10 cellular contexts compared by ENCODE assay signal in genomic region chr5:126044111-126044668, GRCh38.
DNase-seq lines count a peak whose midpoint lies in the region; ATAC-seq and TF ChIP-seq lines count a peak whose summit lies in the region.
"Had no signal": no experiment of that assay in that cellular context is flagged by ENCODE, and none has a peak within 500 bp of the region (broad histone marks: within the 10 kb centered on the region; RNA-seq: fewer than 3 reads in every experiment).

No MANE protein-coding gene starts in this region.

- DNase-seq in mammary epithelial cell (peak; percentile 5), MCF 10A (ENCODE audit: unreplicated experiment) (no peak), RPMI7951 (ENCODE audit: low read depth) (peak; percentile 65), heart left ventricle (peak in 4 of 5 donors; percentile 38 to 63 (median 52)), uterus (peak; percentile 43 to 55), HPDE6-E6E7 (ENCODE audit: extremely low spot score) (no peak)
- no peak for DNase-seq in activated naive CD4-positive, alpha-beta T cell treated with anti-CD3 and anti-CD28 coated beads for 36 hours
- DNase-seq: activated CD8-positive, alpha-beta memory T cell treated with anti-CD3 and anti-CD28 coated beads, Interleukin-2, amount 50 U/mL, for 48 hours; PC-9 had no signal

- intact Hi-C loops in mammary epithelial cell (cut with micrococcal nuclease), result no loop called here
- intact Hi-C loops in MCF 10A (cut with micrococcal nuclease), result no loop called here
- intact Hi-C loops in heart left ventricle (cut with DNase I), result loop anchor here in 1 of 10 donors (5.0 kb wide), 1 partner anchor 42 kb away; no protein-coding TSS in a partner anchor
- intact Hi-C loops in uterus (cut with DNase I; ENCODE audit: low total_unique reads), result no loop called here
- intact Hi-C loops in activated naive CD4-positive, alpha-beta T cell treated with anti-CD3 and anti-CD28 coated beads for 36 hours (cut with micrococcal nuclease), result no loop called here

- H3K4me3 Mint-ChIP-seq in MCF 10A (ENCODE audit: unreplicated experiment), result no peak overlapping the region
- no peak overlapping the region for H3K4me3 Mint-ChIP-seq in activated naive CD4-positive, alpha-beta T cell treated with anti-CD3 and anti-CD28 coated beads for 36 hours

- no peaks in the 10 kb centered on the region for H3K36me3 Mint-ChIP-seq in MCF 10A (ENCODE audit: insufficient read depth, unreplicated experiment)
- no peaks in the 10 kb centered on the region for H3K36me3 Mint-ChIP-seq in activated naive CD4-positive, alpha-beta T cell treated with anti-CD3 and anti-CD28 coated beads for 36 hours (ENCODE audit: low read depth)

- H3K36me3 ChIP-seq in mammary epithelial cell (ENCODE audit: insufficient read depth, low read length) (no peaks in the 10 kb centered on the region), heart left ventricle (no peaks in the 10 kb centered on the region), uterus (no peaks in the 10 kb centered on the region)

- in situ Hi-C loops in mammary epithelial cell (cut with MboI; ENCODE audit: low sequenced_read_pairs in 2 of 2), result no loop called here

- TF ChIP-seq CTCF in mammary epithelial cell (conservative IDR thresholded peaks at IDR 0.05 in 1 of 2, IDR thresholded peaks at IDR 0.05 in 1 of 2; ENCODE audit: extremely low read depth in 1 of 2, insufficient read depth in 1 of 2, low read depth in 1 of 2, low read length in 2 of 2) (no peak), MCF 10A (IDR thresholded peaks at IDR 0.05; ENCODE audit: unreplicated experiment) (no peak), heart left ventricle (IDR thresholded peaks at IDR 0.05) (no peak), uterus (IDR thresholded peaks at IDR 0.05) (no peak)

- H3K79me2 ChIP-seq in mammary epithelial cell (ENCODE audit: insufficient read depth, low read length), result no peaks in the 10 kb centered on the region

- H3K27me3 ChIP-seq in mammary epithelial cell (ENCODE audit: insufficient read depth, low read length) (no peaks in the 10 kb centered on the region), heart left ventricle (no peaks in the 10 kb centered on the region), uterus (no peaks in the 10 kb centered on the region)

- POLR2A ChIA-PET in MCF 10A (lab: Yijun Ruan, JAX), result no interaction called here

- H3K4me3 ChIP-seq in mammary epithelial cell (replicated peaks in 1 of 3; ENCODE audit: insufficient read depth in 1 of 3, low read depth in 2 of 3, low read length in 3 of 3) (no peak overlapping the region), heart left ventricle (peak overlapping the region in 5 of 12 donors; percentile 8 to 20 (median 12)), uterus (no peak overlapping the region)
- H3K4me3 ChIP-seq: PC-9 had no signal

- BruUV-seq in mammary epithelial cell (replicated peaks; lab: Mats Ljungman, UMichigan), result no TSS peak
- BruUV-seq in MCF 10A (replicated peaks; lab: Mats Ljungman, UMichigan), result no TSS peak

- no peak overlapping the region for H3K27ac ChIP-seq in mammary epithelial cell (ENCODE audit: insufficient read depth, low read depth, low read length)
- H3K27ac ChIP-seq in heart left ventricle, result peak overlapping the region; percentile 24 to 87 (median 82)
- no peak overlapping the region for H3K27ac ChIP-seq in uterus
- H3K27ac ChIP-seq: PC-9 had no signal

- H2AFZ ChIP-seq in mammary epithelial cell (ENCODE audit: low read depth, low read length), result no peak overlapping the region
- H2AFZ ChIP-seq: PC-9 had no signal

- H3K4me2 ChIP-seq in mammary epithelial cell (ENCODE audit: insufficient read depth, low read depth, low read length), result no peak overlapping the region
- H3K4me2 ChIP-seq: PC-9 had no signal

- no peak overlapping the region for H3K27ac Mint-ChIP-seq in MCF 10A (ENCODE audit: low read depth, unreplicated experiment)
- H3K27ac Mint-ChIP-seq in activated naive CD4-positive, alpha-beta T cell treated with anti-CD3 and anti-CD28 coated beads for 36 hours, result no peak overlapping the region

- TF ChIP-seq POLR2A in heart left ventricle (IDR thresholded peaks at IDR 0.05) (peak in 1 of 2 donors; percentile 19), uterus (IDR thresholded peaks at IDR 0.05) (no peak)

- no peak overlapping the region for H3K9ac ChIP-seq in mammary epithelial cell (ENCODE audit: insufficient read depth, low read length)

- no peaks in the 10 kb centered on the region for H3K27me3 Mint-ChIP-seq in MCF 10A (ENCODE audit: insufficient read depth, unreplicated experiment)
- H3K27me3 Mint-ChIP-seq in activated naive CD4-positive, alpha-beta T cell treated with anti-CD3 and anti-CD28 coated beads for 36 hours (ENCODE audit: low read depth), result no peaks in the 10 kb centered on the region

- CTCF ChIA-PET in mammary epithelial cell (lab: Charles Lee; ENCODE audit: low non-redundant PET) (no interaction called here), MCF 10A (lab: Yijun Ruan, JAX) (interaction anchor here (0.6 kb wide), 1 partner anchor 250 kb away, joined by 3 read pairs; no protein-coding TSS in a partner anchor)
- CTCF ChIA-PET in activated naive CD4-positive, alpha-beta T cell treated with anti-CD3 and anti-CD28 coated beads for 36 hours (lab: Charles Lee), result interaction anchor here (0.7 kb wide), 1 partner anchor 19 kb away, joined by 4 read pairs; no protein-coding TSS in a partner anchor

- dilution Hi-C loops in mammary epithelial cell (cut with HindIII; ENCODE audit: low sequenced_read_pairs), result no loop called here

- H3K9me3 ChIP-seq in mammary epithelial cell (replicated peaks; ENCODE audit: insufficient read depth, low read length), result no peaks in the 10 kb centered on the region
- H3K9me3 ChIP-seq in heart left ventricle, result no peaks in the 10 kb centered on the region
- no peaks in the 10 kb centered on the region for H3K9me3 ChIP-seq in uterus

- no peaks in the 10 kb centered on the region for H3K4me1 ChIP-seq in mammary epithelial cell (ENCODE audit: insufficient read depth, low read length)
- H3K4me1 ChIP-seq in heart left ventricle, result peaks cover 0 to 21% (median 8%) of the 10 kb centered on the region in 12 donors
- H3K4me1 ChIP-seq in uterus, result peaks cover 5 to 7% of the 10 kb centered on the region in 2 donors

- ATAC-seq in heart left ventricle, result peak; percentile 98 to 99 (median 99)
- ATAC-seq in HG02642 (IDR thresholded peaks at IDR 0.05; ENCODE audit: poor library complexity, unreplicated experiment), result no peak

- H4K20me1 ChIP-seq in mammary epithelial cell (ENCODE audit: insufficient read depth, low read length), result no peaks in the 10 kb centered on the region

- no peaks in the 10 kb centered on the region for H3K4me1 Mint-ChIP-seq in MCF 10A (ENCODE audit: insufficient read depth, unreplicated experiment)
- no peaks in the 10 kb centered on the region for H3K4me1 Mint-ChIP-seq in activated naive CD4-positive, alpha-beta T cell treated with anti-CD3 and anti-CD28 coated beads for 36 hours (ENCODE audit: low read depth)

- no peaks in the 10 kb centered on the region for H3K9me3 Mint-ChIP-seq in MCF 10A (ENCODE audit: unreplicated experiment)
- no peaks in the 10 kb centered on the region for H3K9me3 Mint-ChIP-seq in activated naive CD4-positive, alpha-beta T cell treated with anti-CD3 and anti-CD28 coated beads for 36 hours

- 78% methylated on average over 7 of the region's 7 CpGs for WGBS in mammary epithelial cell (ENCODE audit: low coverage, missing lambda C conversion rate)
- WGBS in heart left ventricle, 4 donors, result 30 to 36% (median 33%) methylated on average over 7 of the region's 7 CpGs

Comparison
In these comparisons a context has a peak if more than half of its experiments do, and no peak if none do; other contexts are left out.
1. DNase-seq: peak in mammary epithelial cell (single experiment), RPMI7951 (single experiment), heart left ventricle (4 of 5) and uterus (2 of 2); none in MCF 10A (single experiment), HPDE6-E6E7 (single experiment) and activated naive CD4-positive, alpha-beta T cell treated with anti-CD3 and anti-CD28 coated beads for 36 hours (single experiment).
2. H3K27ac ChIP-seq: peak in heart left ventricle (12 of 12); none in mammary epithelial cell (single experiment) and uterus (0 of 2).